16 cellular contexts compared by ENCODE assay signal in the genomic region with DNA sequence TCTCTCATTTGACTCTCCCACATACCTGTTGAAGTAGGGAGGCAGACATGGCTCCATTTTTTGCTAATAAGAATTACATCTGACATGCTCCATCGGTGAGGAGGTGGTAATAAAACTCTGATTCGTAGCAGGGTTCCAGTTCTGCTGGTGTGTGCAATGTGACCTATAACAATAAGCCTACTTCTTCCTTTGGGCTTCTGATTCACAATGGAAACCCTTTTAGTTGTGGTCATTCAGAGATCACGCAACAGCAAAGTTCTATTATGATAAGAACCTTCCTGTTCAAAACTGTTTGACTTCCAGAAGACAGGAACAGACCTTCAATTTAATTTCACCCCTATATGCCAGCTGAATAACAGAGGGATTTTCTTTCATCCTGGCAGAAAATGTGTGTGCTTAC. TPM values are rescaled to one million over a fixed set of nuclear protein-coding genes. Genes with fewer than 3 reads are reported as not detected.
A peak's percentile ranks its signal among the peaks of the same experiment; 100 is the strongest.
DNase-seq lines count a peak whose midpoint lies in the region; ATAC-seq and TF ChIP-seq lines count a peak whose summit lies in the region.
"Had no signal": no experiment of that assay in that cellular context is flagged by ENCODE, and none has a peak within 500 bp of the region (broad histone marks: within the 10 kb centered on the region; RNA-seq: fewer than 3 reads in every experiment).

No MANE protein-coding gene starts in this region.

- no peak for TF ChIP-seq CTCF in WTC11 (IDR thresholded peaks at IDR 0.05)

- peaks cover 0 to 5% of the 10 kb centered on the region in 2 donors for H3K36me3 Mint-ChIP-seq in activated T-cell treated with anti-CD3 and anti-CD28 coated beads, Interleukin-2, amount 50 U/mL, for 72 hours (ENCODE audit: insufficient read depth in 2 of 2)
- peaks cover 26% of the 10 kb centered on the region for H3K36me3 Mint-ChIP-seq in WTC11

- ATAC-seq in activated T-cell treated with anti-CD3 and anti-CD28 coated beads, Interleukin-2, amount 50 U/mL, for 72 hours (replicated peaks in 1 of 2), result peak; percentile 52 to 55
- ATAC-seq in WTC11, result no peak
- peak; percentile 39 for ATAC-seq in stimulated activated naive CD8-positive, alpha-beta T cell treated with anti-CD3 and anti-CD28 coated beads, Interleukin-15, amount 100 ng/mL, for 72 hours
- ATAC-seq: GM12878 had no signal

- no peak for DNase-seq in activated T-cell treated with anti-CD3 and anti-CD28 coated beads, Interleukin-2, amount 50 U/mL, for 72 hours
- no peak for DNase-seq in activated T-cell treated with anti-CD3 and anti-CD28 coated beads, Interleukin-2, amount 50 U/mL, for 48 hours
- DNase-seq in WTC11 (ENCODE audit: low spot score) (no peak), dermis blood vessel endothelial cell (peak; percentile 18), GM19238 (ENCODE audit: insufficient read length, low spot score) (no peak), hepatic stellate cell (ENCODE audit: low spot score) (no peak)
- no peak for DNase-seq in stimulated activated naive CD8-positive, alpha-beta T cell treated with anti-CD3 and anti-CD28 coated beads, Interleukin-15, amount 100 ng/mL, for 72 hours
- DNase-seq: Caco-2; CD4-positive, alpha-beta T cell; DND-41; Kasumi-1; NCI-H1694 treated with DMSO at 0.1 percent for 48 hours; NCI-H446 treated with DMSO at 0.1 percent for 48 hours; NCI-H526 treated with DMSO at 0.1 percent for 48 hours; OCI-M1 had no signal

- H3K9me3 Mint-ChIP-seq in activated T-cell treated with anti-CD3 and anti-CD28 coated beads, Interleukin-2, amount 50 U/mL, for 72 hours, result no peaks in the 10 kb centered on the region
- H3K9me3 Mint-ChIP-seq in WTC11, result no peaks in the 10 kb centered on the region
- no peaks in the 10 kb centered on the region for H3K9me3 Mint-ChIP-seq in stimulated activated naive CD8-positive, alpha-beta T cell treated with anti-CD3 and anti-CD28 coated beads, Interleukin-15, amount 100 ng/mL, for 72 hours
- H3K9me3 Mint-ChIP-seq: CD4-positive, alpha-beta T cell had no signal

- H3K4me1 Mint-ChIP-seq in activated T-cell treated with anti-CD3 and anti-CD28 coated beads, Interleukin-2, amount 50 U/mL, for 72 hours (ENCODE audit: low read depth), result peaks cover 33% of the 10 kb centered on the region
- H3K4me1 Mint-ChIP-seq in WTC11, result 0 out of 2 replicates have a peak, but pooled peaks cover 2% of the 10 kb centered on the region
- H3K4me1 Mint-ChIP-seq in stimulated activated naive CD8-positive, alpha-beta T cell treated with anti-CD3 and anti-CD28 coated beads, Interleukin-15, amount 100 ng/mL, for 72 hours, result peaks cover 7% of the 10 kb centered on the region

- peak overlapping the region in 1 of 2 donors; percentile 25 for H3K4me3 Mint-ChIP-seq in activated T-cell treated with anti-CD3 and anti-CD28 coated beads, Interleukin-2, amount 50 U/mL, for 72 hours
- H3K4me3 Mint-ChIP-seq in WTC11, result no peak overlapping the region
- H3K4me3 Mint-ChIP-seq in stimulated activated naive CD8-positive, alpha-beta T cell treated with anti-CD3 and anti-CD28 coated beads, Interleukin-15, amount 100 ng/mL, for 72 hours, result no peak overlapping the region
- H3K4me3 Mint-ChIP-seq: CD4-positive, alpha-beta T cell had no signal

- peak overlapping the region; percentile 12 for H3K27ac Mint-ChIP-seq in activated T-cell treated with anti-CD3 and anti-CD28 coated beads, Interleukin-2, amount 50 U/mL, for 72 hours
- H3K27ac Mint-ChIP-seq in WTC11, result peak overlapping the region; percentile 47; the same call in 1 of the 2 replicates
- no peak overlapping the region for H3K27ac Mint-ChIP-seq in stimulated activated naive CD8-positive, alpha-beta T cell treated with anti-CD3 and anti-CD28 coated beads, Interleukin-15, amount 100 ng/mL, for 72 hours
- H3K27ac Mint-ChIP-seq: CD4-positive, alpha-beta T cell had no signal

- H3K27me3 Mint-ChIP-seq in activated T-cell treated with anti-CD3 and anti-CD28 coated beads, Interleukin-2, amount 50 U/mL, for 72 hours (ENCODE audit: low read depth), result no peaks in the 10 kb centered on the region
- H3K27me3 Mint-ChIP-seq in WTC11 (ENCODE audit: low read depth), result no peaks in the 10 kb centered on the region
- H3K27me3 Mint-ChIP-seq in stimulated activated naive CD8-positive, alpha-beta T cell treated with anti-CD3 and anti-CD28 coated beads, Interleukin-15, amount 100 ng/mL, for 72 hours, result no peaks in the 10 kb centered on the region
- H3K27me3 Mint-ChIP-seq: CD4-positive, alpha-beta T cell had no signal

- POLR2A ChIA-PET in WTC11 (lab: Charles Lee), result no interaction called here

- CTCF ChIA-PET in WTC11 (lab: Charles Lee), result no interaction called here

TF ChIP-seq in WTC11, 78 proteins besides CTCF, POLR2A, EP300 and RAD21 (continues in another document):
- TF ChIP-seq, protein P1, sequence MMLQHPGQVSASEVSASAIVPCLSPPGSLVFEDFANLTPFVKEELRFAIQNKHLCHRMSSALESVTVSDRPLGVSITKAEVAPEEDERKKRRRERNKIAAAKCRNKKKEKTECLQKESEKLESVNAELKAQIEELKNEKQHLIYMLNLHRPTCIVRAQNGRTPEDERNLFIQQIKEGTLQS (CRISPR knock-in tag; conservative IDR thresholded peaks at IDR 0.05), result no peak
- TF ChIP-seq HMGA2 (CRISPR knock-in tag; IDR thresholded peaks at IDR 0.05) (no peak), PRRX2 (CRISPR knock-in tag; IDR thresholded peaks at IDR 0.05) (no peak), ELF4 (CRISPR knock-in tag; IDR thresholded peaks at IDR 0.05; ENCODE audit: low read depth) (no peak)
- TF ChIP-seq, protein P2, sequence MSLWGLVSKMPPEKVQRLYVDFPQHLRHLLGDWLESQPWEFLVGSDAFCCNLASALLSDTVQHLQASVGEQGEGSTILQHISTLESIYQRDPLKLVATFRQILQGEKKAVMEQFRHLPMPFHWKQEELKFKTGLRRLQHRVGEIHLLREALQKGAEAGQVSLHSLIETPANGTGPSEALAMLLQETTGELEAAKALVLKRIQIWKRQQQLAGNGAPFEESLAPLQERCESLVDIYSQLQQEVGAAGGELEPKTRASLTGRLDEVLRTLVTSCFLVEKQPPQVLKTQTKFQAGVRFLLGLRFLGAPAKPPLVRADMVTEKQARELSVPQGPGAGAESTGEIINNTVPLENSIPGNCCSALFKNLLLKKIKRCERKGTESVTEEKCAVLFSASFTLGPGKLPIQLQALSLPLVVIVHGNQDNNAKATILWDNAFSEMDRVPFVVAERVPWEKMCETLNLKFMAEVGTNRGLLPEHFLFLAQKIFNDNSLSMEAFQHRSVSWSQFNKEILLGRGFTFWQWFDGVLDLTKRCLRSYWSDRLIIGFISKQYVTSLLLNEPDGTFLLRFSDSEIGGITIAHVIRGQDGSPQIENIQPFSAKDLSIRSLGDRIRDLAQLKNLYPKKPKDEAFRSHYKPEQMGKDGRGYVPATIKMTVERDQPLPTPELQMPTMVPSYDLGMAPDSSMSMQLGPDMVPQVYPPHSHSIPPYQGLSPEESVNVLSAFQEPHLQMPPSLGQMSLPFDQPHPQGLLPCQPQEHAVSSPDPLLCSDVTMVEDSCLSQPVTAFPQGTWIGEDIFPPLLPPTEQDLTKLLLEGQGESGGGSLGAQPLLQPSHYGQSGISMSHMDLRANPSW (CRISPR knock-in tag; conservative IDR thresholded peaks at IDR 0.05; ENCODE audit: low read depth), result no peak
- TF ChIP-seq, protein P3, sequence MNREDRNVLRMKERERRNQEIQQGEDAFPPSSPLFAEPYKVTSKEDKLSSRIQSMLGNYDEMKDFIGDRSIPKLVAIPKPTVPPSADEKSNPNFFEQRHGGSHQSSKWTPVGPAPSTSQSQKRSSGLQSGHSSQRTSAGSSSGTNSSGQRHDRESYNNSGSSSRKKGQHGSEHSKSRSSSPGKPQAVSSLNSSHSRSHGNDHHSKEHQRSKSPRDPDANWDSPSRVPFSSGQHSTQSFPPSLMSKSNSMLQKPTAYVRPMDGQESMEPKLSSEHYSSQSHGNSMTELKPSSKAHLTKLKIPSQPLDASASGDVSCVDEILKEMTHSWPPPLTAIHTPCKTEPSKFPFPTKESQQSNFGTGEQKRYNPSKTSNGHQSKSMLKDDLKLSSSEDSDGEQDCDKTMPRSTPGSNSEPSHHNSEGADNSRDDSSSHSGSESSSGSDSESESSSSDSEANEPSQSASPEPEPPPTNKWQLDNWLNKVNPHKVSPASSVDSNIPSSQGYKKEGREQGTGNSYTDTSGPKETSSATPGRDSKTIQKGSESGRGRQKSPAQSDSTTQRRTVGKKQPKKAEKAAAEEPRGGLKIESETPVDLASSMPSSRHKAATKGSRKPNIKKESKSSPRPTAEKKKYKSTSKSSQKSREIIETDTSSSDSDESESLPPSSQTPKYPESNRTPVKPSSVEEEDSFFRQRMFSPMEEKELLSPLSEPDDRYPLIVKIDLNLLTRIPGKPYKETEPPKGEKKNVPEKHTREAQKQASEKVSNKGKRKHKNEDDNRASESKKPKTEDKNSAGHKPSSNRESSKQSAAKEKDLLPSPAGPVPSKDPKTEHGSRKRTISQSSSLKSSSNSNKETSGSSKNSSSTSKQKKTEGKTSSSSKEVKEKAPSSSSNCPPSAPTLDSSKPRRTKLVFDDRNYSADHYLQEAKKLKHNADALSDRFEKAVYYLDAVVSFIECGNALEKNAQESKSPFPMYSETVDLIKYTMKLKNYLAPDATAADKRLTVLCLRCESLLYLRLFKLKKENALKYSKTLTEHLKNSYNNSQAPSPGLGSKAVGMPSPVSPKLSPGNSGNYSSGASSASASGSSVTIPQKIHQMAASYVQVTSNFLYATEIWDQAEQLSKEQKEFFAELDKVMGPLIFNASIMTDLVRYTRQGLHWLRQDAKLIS (CRISPR knock-in tag; IDR thresholded peaks at IDR 0.05; ENCODE audit: borderline replicate concordance), result no peak
- TF ChIP-seq, protein P4, sequence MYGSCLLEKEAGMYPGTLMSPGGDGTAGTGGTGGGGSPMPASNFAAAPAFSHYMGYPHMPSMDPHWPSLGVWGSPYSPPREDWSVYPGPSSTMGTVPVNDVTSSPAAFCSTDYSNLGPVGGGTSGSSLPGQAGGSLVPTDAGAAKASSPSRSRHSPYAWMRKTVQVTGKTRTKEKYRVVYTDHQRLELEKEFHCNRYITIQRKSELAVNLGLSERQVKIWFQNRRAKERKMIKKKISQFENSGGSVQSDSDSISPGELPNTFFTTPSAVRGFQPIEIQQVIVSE (CRISPR knock-in tag; IDR thresholded peaks at IDR 0.05; ENCODE audit: borderline replicate concordance), result no peak
- TF ChIP-seq, protein P5, sequence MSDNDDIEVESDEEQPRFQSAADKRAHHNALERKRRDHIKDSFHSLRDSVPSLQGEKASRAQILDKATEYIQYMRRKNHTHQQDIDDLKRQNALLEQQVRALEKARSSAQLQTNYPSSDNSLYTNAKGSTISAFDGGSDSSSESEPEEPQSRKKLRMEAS (CRISPR knock-in tag; IDR thresholded peaks at IDR 0.05), result no peak

RNA-seq across cellular contexts. Expression of a gene that starts 31.4 kb away (rescaled TPM):
- 10 to 100 TPM; 17.5 to 21.4 TPM for total RNA-seq in activated T-cell treated with anti-CD3 and anti-CD28 coated beads, Interleukin-2, amount 50 U/mL, for 72 hours
- 12.6 to 24.6 TPM (median 23.1 TPM) in 3 replicates for total RNA-seq in WTC11 (2021)
- total RNA-seq in dermis blood vessel endothelial cell, result 17.7 and 26.1 TPM in 2 replicates

RNA-seq across cellular contexts. Expression of a gene that starts 35.1 kb away (rescaled TPM):
- 10 to 100 TPM; 14.0 to 17.7 TPM for total RNA-seq in activated T-cell treated with anti-CD3 and anti-CD28 coated beads, Interleukin-2, amount 50 U/mL, for 72 hours
- 7.7 to 8.7 TPM (median 8.2 TPM) in 3 replicates for total RNA-seq in WTC11 (2021)
- total RNA-seq in dermis blood vessel endothelial cell, result 4.6 and 6.8 TPM in 2 replicates

RNA-seq across cellular contexts. Expression of a gene that starts 38.7 kb away (rescaled TPM):
- total RNA-seq in activated T-cell treated with anti-CD3 and anti-CD28 coated beads, Interleukin-2, amount 50 U/mL, for 72 hours, result 100 to 1,000 TPM in 1 of 2 donors, 10 to 100 TPM in 1; 77.2 to 103 TPM
- 44.5 to 54.4 TPM (median 48.1 TPM) in 3 replicates for total RNA-seq in WTC11 (2021)
- total RNA-seq in dermis blood vessel endothelial cell, result 36.9 and 41.6 TPM in 2 replicates

Comparison
In these comparisons a context has a peak if more than half of its experiments do, and no peak if none do; other contexts are left out.
1. H3K27ac Mint-ChIP-seq: peak in activated T-cell treated with anti-CD3 and anti-CD28 coated beads, Interleukin-2, amount 50 U/mL, for 72 hours (single experiment) and WTC11 (single experiment); none in stimulated activated naive CD8-positive, alpha-beta T cell treated with anti-CD3 and anti-CD28 coated beads, Interleukin-15, amount 100 ng/mL, for 72 hours (0 of 2).